In genomic region chr3:102225407-102226132, GRCh38 we compare ENCODE assay signal across 8 cellular contexts.
A peak's percentile ranks its signal among the peaks of the same experiment; 100 is the strongest.
DNase-seq lines count a peak whose midpoint lies in the region; ATAC-seq, FAIRE-seq and TF ChIP-seq lines count a peak whose summit lies in the region.

No MANE protein-coding gene starts in this region.

- no peaks in the 10 kb centered on the region for H4K20me1 ChIP-seq in K562 (replicated peaks; ENCODE audit: control insufficient read depth, insufficient read depth, low read length)

- peaks cover 36% of the 10 kb centered on the region for H3K4me1 Mint-ChIP-seq in activated CD4-positive, alpha-beta memory T cell treated with anti-CD3 and anti-CD28 coated beads for 36 hours (ENCODE audit: low read depth)

- H3K27ac ChIP-seq in K562 (ENCODE audit: extremely low read depth, low read depth, low read length), result no peak overlapping the region

- in situ Hi-C loops in K562 (cut with MboI), result loop anchor here (5.0 kb wide), 1 partner anchor 413 kb away; no protein-coding TSS in a partner anchor

- TF ChIP-seq CTCF in K562 (IDR thresholded peaks at IDR 0.05 in 2 of 3, conservative IDR thresholded peaks at IDR 0.05 in 1 of 3; ENCODE audit: insufficient read depth in 2 of 3, low read depth in 1 of 3, low read length in 3 of 3), result peak; percentile 31 to 59 (median 36); a peak in 3 of 6 replicates

- no peaks in the 10 kb centered on the region for H3K9me3 Mint-ChIP-seq in activated CD4-positive, alpha-beta memory T cell treated with anti-CD3 and anti-CD28 coated beads for 36 hours

- TF ChIP-seq POLR2A in K562 (conservative IDR thresholded peaks at IDR 0.05), result no peak

- H3K27ac Mint-ChIP-seq in activated CD4-positive, alpha-beta memory T cell treated with anti-CD3 and anti-CD28 coated beads for 36 hours, result no peak overlapping the region

- no peaks in the 10 kb centered on the region; a peak in 1 of 5 replicates for H3K4me1 ChIP-seq in K562 (replicated peaks in 1 of 2; ENCODE audit: control insufficient read depth in 2 of 2, insufficient read depth in 2 of 2, low read length in 2 of 2)

- H3K27me3 ChIP-seq in K562 (ENCODE audit: control insufficient read depth in 2 of 2, insufficient read depth in 2 of 2, low read length in 2 of 2), result no peaks in the 10 kb centered on the region

- no peaks in the 10 kb centered on the region for H3K9me1 ChIP-seq in K562 (ENCODE audit: control insufficient read depth, insufficient read depth, low read length)

- CTCF ChIA-PET in K562 (lab: Yijun Ruan, JAX; ENCODE audit: low intra/inter-chr PET ratio), result interaction anchor here (1.9 to 3.1 kb wide), 3 partner anchors 412 to 530 kb away, joined by 10 to 25 read pairs (median 14); no protein-coding TSS in a partner anchor
- CTCF ChIA-PET in activated CD4-positive, alpha-beta memory T cell treated with anti-CD3 and anti-CD28 coated beads for 36 hours (lab: Charles Lee), result interaction anchor here (0.7 to 7.8 kb wide), 51 partner anchors 14 to 447 kb away, joined by 3 to 391 read pairs (median 4); partner anchors contain the start of genes NFKBIZ and NXPE3

- WGBS in K562 (ENCODE audit: insufficient coverage, low coverage, missing lambda C conversion rate), result 0% methylated on average over 1 of the region's 1 CpG

- H3K9ac ChIP-seq in K562 (ENCODE audit: insufficient read depth in 1 of 2, low read depth in 2 of 2, low read length in 2 of 2), result no peak overlapping the region

- intact Hi-C loops in K562 (cut with micrococcal nuclease), result loop anchor here (1.0 kb wide), 2 partner anchors 412 to 416 kb away; no protein-coding TSS in a partner anchor
- intact Hi-C loops in activated CD4-positive, alpha-beta memory T cell treated with anti-CD3 and anti-CD28 coated beads for 36 hours (cut with micrococcal nuclease), result loop anchor here (1.0 to 10.0 kb wide), 8 partner anchors 133 to 531 kb away; no protein-coding TSS in a partner anchor

- peaks cover 5% of the 10 kb centered on the region for H3K27me3 Mint-ChIP-seq in activated CD4-positive, alpha-beta memory T cell treated with anti-CD3 and anti-CD28 coated beads for 36 hours

- peak; percentile 81 to 84 for TF ChIP-seq RAD21 in K562 (CRISPR knock-in tag; conservative IDR thresholded peaks at IDR 0.05 in 1 of 2, IDR thresholded peaks at IDR 0.05 in 1 of 2)

- no peak for FAIRE-seq in K562 (lab: Jason Lieb, UNC)

- no peaks in the 10 kb centered on the region for H3K9me3 ChIP-seq in K562 (replicated peaks; ENCODE audit: control insufficient read depth, insufficient read depth, low read depth, low read length)

- no peak for TF ChIP-seq EP300 in K562 (IDR thresholded peaks at IDR 0.05; ENCODE audit: low read length)

- H3K79me2 ChIP-seq in K562 (ENCODE audit: control insufficient read depth, insufficient read depth, low read length), result no peaks in the 10 kb centered on the region

- H3K4me3 Mint-ChIP-seq in activated CD4-positive, alpha-beta memory T cell treated with anti-CD3 and anti-CD28 coated beads for 36 hours, result no peak overlapping the region

- H3K4me3 ChIP-seq in K562, result no peak overlapping the region

- H3K4me2 ChIP-seq in K562 (ENCODE audit: insufficient read depth, low read length), result no peak overlapping the region

- DNase-seq in activated CD4-positive, CD25-positive, alpha-beta regulatory T cell treated with anti-CD3 and anti-CD28 coated beads, Interleukin-2, amount 50 U/mL, for 72 hours, result no peak
- peak; percentile 10 for DNase-seq in NCI-H446 treated with DMSO at 0.1 percent for 48 hours (lab: John Stamatoyannopoulos, UW)
- peak in 1 of 4 experiments; percentile 11 for DNase-seq in K562 (ENCODE audit: extremely low read depth in 1 of 4, low spot score in 3 of 4)
- peak; percentile 83 for DNase-seq in iris pigment epithelial cell (ENCODE audit: low read depth)
- peak; percentile 56 for DNase-seq in stromal cell of bone marrow (ENCODE audit: low read depth)
- DNase-seq in activated CD4-positive, alpha-beta memory T cell treated with anti-CD3 and anti-CD28 coated beads for 36 hours, result no peak

- no TSS peak for BruUV-seq in K562 (replicated peaks; lab: Mats Ljungman, UMichigan)

- H3K36me3 ChIP-seq in K562 (ENCODE audit: control insufficient read depth, insufficient read depth, low read length), result no peaks in the 10 kb centered on the region

- H2AFZ ChIP-seq in K562 (ENCODE audit: low read depth, low read length), result no peak overlapping the region

- peak; percentile 53 to 59 for ATAC-seq in activated CD4-positive, CD25-positive, alpha-beta regulatory T cell treated with anti-CD3 and anti-CD28 coated beads, Interleukin-2, amount 50 U/mL, for 24 hours
- peak; percentile 45 for ATAC-seq in HG02884 (IDR thresholded peaks at IDR 0.05; ENCODE audit: unreplicated experiment)
- ATAC-seq in K562, result no peak; the same call in 2 of the 3 replicates

- H3K36me3 Mint-ChIP-seq in activated CD4-positive, alpha-beta memory T cell treated with anti-CD3 and anti-CD28 coated beads for 36 hours, result no peaks in the 10 kb centered on the region

- POLR2A ChIA-PET in K562 (lab: Yijun Ruan, JAX), result no interaction called here
- POLR2A ChIA-PET in activated CD4-positive, alpha-beta memory T cell treated with anti-CD3 and anti-CD28 coated beads for 36 hours (lab: Charles Lee), result interaction anchor here (1.2 kb wide), 1 partner anchor 376 kb away, joined by 4 read pairs; the partner anchor contains the start of gene NFKBIZ

TF ChIP-seq in K562, 482 proteins besides CTCF, POLR2A, EP300 and RAD21:
- TF ChIP-seq STAG1 (CRISPR knock-in tag; IDR thresholded peaks at IDR 0.05; ENCODE audit: borderline replicate concordance) (peak; percentile 20; the same call in 1 of the 2 replicates), DEAF1 (CRISPR knock-in tag; IDR thresholded peaks at IDR 0.05) (peak; percentile 59), CBX2 (IDR thresholded peaks at IDR 0.05; ENCODE audit: insufficient read depth, low read length, poor library complexity, severe bottlenecking) (no peak)
TF ChIP-seq in K562: peak in this region for 2.

Comparison
In these comparisons a context has a peak if more than half of its experiments do, and no peak if none do; other contexts are left out.
1. DNase-seq: peak in NCI-H446 treated with DMSO at 0.1 percent for 48 hours (single experiment), iris pigment epithelial cell (single experiment) and stromal cell of bone marrow (single experiment); none in activated CD4-positive, CD25-positive, alpha-beta regulatory T cell treated with anti-CD3 and anti-CD28 coated beads, Interleukin-2, amount 50 U/mL, for 72 hours (single experiment) and activated CD4-positive, alpha-beta memory T cell treated with anti-CD3 and anti-CD28 coated beads for 36 hours (single experiment).